In genomic region chr7:95794917-95795515, GRCh38 we compare ENCODE assay signal across 8 cellular contexts. TPM values are rescaled to one million over a fixed set of nuclear protein-coding genes. Genes with fewer than 3 reads are reported as not detected.
DNase-seq lines count a peak whose midpoint lies in the region; ATAC-seq and TF ChIP-seq lines count a peak whose summit lies in the region.

No MANE protein-coding gene starts in this region.

- ATAC-seq in activated T-cell treated with anti-CD3 and anti-CD28 coated beads, Interleukin-2, amount 50 U/mL, for 4 hours: no peak

- H3K27me3 Mint-ChIP-seq in glutamatergic neuron (ENCODE audit: unreplicated experiment) (peaks cover 6% of the 10 kb centered on the region), mesothelial cell of epicardium (ENCODE audit: low read depth) (peaks cover 2% of the 10 kb centered on the region)
- no peaks in the 10 kb centered on the region for H3K27me3 Mint-ChIP-seq in activated T-cell treated with anti-CD3 and anti-CD28 coated beads, Interleukin-2, amount 50 U/mL, for 4 hours (ENCODE audit: low read depth)

- CTCF ChIA-PET in OCI-LY7 (lab: Charles Lee; ENCODE audit: unreplicated experiment): no interaction called here

- H3K79me2 ChIP-seq in DOHH2 (ENCODE audit: control insufficient read depth, low read length): no peaks in the 10 kb centered on the region
- H3K79me2 ChIP-seq in OCI-LY7 (ENCODE audit: insufficient read depth, low read depth, low read length): no peaks in the 10 kb centered on the region

- POLR2A ChIA-PET in OCI-LY7 (lab: Charles Lee): interaction anchor here (0.7 to 0.8 kb wide), 2 partner anchors 19 to 1206 kb away, joined by 3 to 4 read pairs; no protein-coding TSS in a partner anchor

- no peaks in the 10 kb centered on the region for H3F3A ChIP-seq in DOHH2 (ENCODE audit: control insufficient read depth, insufficient read depth)

- H3K27ac Mint-ChIP-seq in glutamatergic neuron (ENCODE audit: unreplicated experiment): no peak overlapping the region
- no peak overlapping the region for H3K27ac Mint-ChIP-seq in mesothelial cell of epicardium

- BruUV-seq in OCI-LY7 (replicated peaks; lab: Mats Ljungman, UMichigan): no TSS peak

- no peaks in the 10 kb centered on the region for H3K4me1 ChIP-seq in DOHH2 (ENCODE audit: control insufficient read depth, low read length)
- no peaks in the 10 kb centered on the region for H3K4me1 ChIP-seq in OCI-LY7 (ENCODE audit: insufficient read depth, low read length, poor library complexity, severe bottlenecking)

- H4K20me1 ChIP-seq in DOHH2 (ENCODE audit: control insufficient read depth, insufficient read depth, low read depth, low read length): no peaks in the 10 kb centered on the region
- no peaks in the 10 kb centered on the region for H4K20me1 ChIP-seq in OCI-LY7 (ENCODE audit: insufficient read depth, low read length)

- H3K4me3 Mint-ChIP-seq in glutamatergic neuron (ENCODE audit: unreplicated experiment): no peak overlapping the region
- H3K4me3 Mint-ChIP-seq in activated T-cell treated with anti-CD3 and anti-CD28 coated beads, Interleukin-2, amount 50 U/mL, for 4 hours: no peak overlapping the region
- H3K4me3 Mint-ChIP-seq in mesothelial cell of epicardium: no peak overlapping the region

- H3K4me2 ChIP-seq in DOHH2 (ENCODE audit: low read length) (no peak overlapping the region), OCI-LY7 (ENCODE audit: low read length) (no peak overlapping the region)

- intact Hi-C loops in OCI-LY7 (cut with micrococcal nuclease; ENCODE audit: unreplicated experiment): no loop called here

- H3K4me3 ChIP-seq in DOHH2 (ENCODE audit: low read length) (no peak overlapping the region), HFF-Myc (replicated peaks; ENCODE audit: low read depth, low read length) (no peak overlapping the region), OCI-LY7 (ENCODE audit: low read depth, low read length, poor library complexity, severe bottlenecking) (no peak overlapping the region)

- no peaks in the 10 kb centered on the region for H3K27me3 ChIP-seq in DOHH2 (ENCODE audit: control insufficient read depth, low read length)

- H3K9me3 Mint-ChIP-seq in glutamatergic neuron (ENCODE audit: unreplicated experiment) (no peaks in the 10 kb centered on the region), mesothelial cell of epicardium (peaks cover 4% of the 10 kb centered on the region)
- peaks cover 3% of the 10 kb centered on the region for H3K9me3 Mint-ChIP-seq in activated T-cell treated with anti-CD3 and anti-CD28 coated beads, Interleukin-2, amount 50 U/mL, for 4 hours

- DNase-seq in HFF-Myc (ENCODE audit: extremely low read depth, low read depth): no peak
- peak; percentile 43 for DNase-seq in OCI-LY7 (ENCODE audit: low spot score)
- DNase-seq in glutamatergic neuron: no peak
- no peak for DNase-seq in nucleus accumbens (lab: John Stamatoyannopoulos, UW)
- no peak for DNase-seq in activated CD8-positive, alpha-beta memory T cell treated with anti-CD3 and anti-CD28 coated beads for 24 hours
- DNase-seq in activated T-cell treated with anti-CD3 and anti-CD28 coated beads, Interleukin-2, amount 50 U/mL, for 4 hours: no peak
- DNase-seq in mesothelial cell of epicardium (ENCODE audit: low spot score in 2 of 2, unreplicated experiment in 2 of 2): no peak

- no peaks in the 10 kb centered on the region for H3K4me1 Mint-ChIP-seq in glutamatergic neuron (ENCODE audit: low read depth, unreplicated experiment)
- no peaks in the 10 kb centered on the region for H3K4me1 Mint-ChIP-seq in activated T-cell treated with anti-CD3 and anti-CD28 coated beads, Interleukin-2, amount 50 U/mL, for 4 hours (ENCODE audit: low read depth)
- H3K4me1 Mint-ChIP-seq in mesothelial cell of epicardium: peaks cover 18% of the 10 kb centered on the region

- 0 out of 2 replicates have a peak, but pooled peaks cover 3% of the 10 kb centered on the region for H3K9me3 ChIP-seq in DOHH2 (ENCODE audit: control insufficient read depth, insufficient read depth, low read length)
- H3K9me3 ChIP-seq in OCI-LY7 (ENCODE audit: low read length): no peaks in the 10 kb centered on the region

- H3K9me2 ChIP-seq in DOHH2 (replicated peaks; ENCODE audit: control insufficient read depth, low read length): no peaks in the 10 kb centered on the region
- no peaks in the 10 kb centered on the region for H3K9me2 ChIP-seq in OCI-LY7 (ENCODE audit: insufficient read depth, low read length)

- TF ChIP-seq CTCF in DOHH2 (IDR thresholded peaks at IDR 0.05; ENCODE audit: low read depth, low read length, poor library complexity, severe bottlenecking) (peak; percentile 86), HFF-Myc (IDR thresholded peaks at IDR 0.05; ENCODE audit: low read depth, low read length, missing control alignments) (peak; percentile 50), OCI-LY7 (conservative IDR thresholded peaks at IDR 0.05; ENCODE audit: low read length) (peak; percentile 76), glutamatergic neuron (IDR thresholded peaks at IDR 0.05; ENCODE audit: partially characterized antibody, unreplicated experiment) (peak; percentile 67), mesothelial cell of epicardium (IDR thresholded peaks at IDR 0.05; ENCODE audit: unreplicated experiment) (no peak)

- H3K36me3 Mint-ChIP-seq in glutamatergic neuron (ENCODE audit: unreplicated experiment) (no peaks in the 10 kb centered on the region), mesothelial cell of epicardium (no peaks in the 10 kb centered on the region)
- no peaks in the 10 kb centered on the region for H3K36me3 Mint-ChIP-seq in activated T-cell treated with anti-CD3 and anti-CD28 coated beads, Interleukin-2, amount 50 U/mL, for 4 hours (ENCODE audit: insufficient read depth)

- H3K27ac ChIP-seq in DOHH2 (ENCODE audit: low read depth, low read length) (no peak overlapping the region), OCI-LY7 (ENCODE audit: low read depth, low read length, poor library complexity, severe bottlenecking) (no peak overlapping the region)

- peak overlapping the region; percentile 65; the same call in 1 of the 2 replicates for H2AFZ ChIP-seq in OCI-LY7 (ENCODE audit: low read length)

- H3K36me3 ChIP-seq in DOHH2 (ENCODE audit: control insufficient read depth, low read length) (no peaks in the 10 kb centered on the region), OCI-LY7 (ENCODE audit: insufficient read depth, low read length) (no peaks in the 10 kb centered on the region)

RNA-seq across cellular contexts. Expression of gene DYNC1I1, which starts 22.7 kb away (rescaled TPM):
- not detected in 2 replicates for total RNA-seq in OCI-LY7 (2014; rRNA removed; shearing (Covaris generic))
- total RNA-seq in OCI-LY7 (2022) (not detected in 2 replicates), glutamatergic neuron (ENCODE audit: unreplicated experiment) (11.0 TPM), mesothelial cell of epicardium (3.5 to 4.7 TPM (median 4.4 TPM) in 3 replicates)
- total RNA-seq in activated T-cell treated with anti-CD3 and anti-CD28 coated beads, Interleukin-2, amount 50 U/mL, for 4 hours: not detected
